Comparison of ENCODE assay signal across 19 cellular contexts in genomic region chr17:624341-624860, GRCh38.
"Had no signal": no experiment of that assay in that cellular context is flagged by ENCODE, and none has a peak within 500 bp of the region (broad histone marks: within the 10 kb centered on the region; RNA-seq: fewer than 3 reads in every experiment).

No MANE protein-coding gene starts in this region.

- ATAC-seq: activated naive CD4-positive, alpha-beta T cell treated with anti-CD3 and anti-CD28 coated beads, Interleukin-2, amount 50 U/mL, for 72 hours; activated T-cell treated with anti-CD3 and anti-CD28 coated beads, Interleukin-2, amount 50 U/mL, for 4 hours; body of pancreas; left lobe of liver; natural killer cell treated with Interleukin-12 subunit alpha and Interleukin-12 subunit beta and Interleukin-15 and Interleukin-18, amount 100 ng/mL, for 72 hours; psoas muscle; stimulated activated naive CD8-positive, alpha-beta T cell treated with anti-CD3 and anti-CD28 coated beads, Interleukin-15, Interleukin-2, amounts not matched to agents 100 U/mL and 50 U/mL, for 24 hours had no signal

- H3K9me3 ChIP-seq: body of pancreas, psoas muscle, upper lobe of left lung had no signal

- H3K27ac ChIP-seq: body of pancreas, epithelial cell of prostate, psoas muscle, upper lobe of left lung had no signal

- DNase-seq: activated CD4-positive, alpha-beta memory T cell treated with anti-CD3 and anti-CD28 coated beads for 36 hours; activated CD4-positive, alpha-beta T cell treated with anti-CD3 and anti-CD28 coated beads for 1 hour; activated effector memory CD4-positive, alpha-beta T cell treated with anti-CD3 and anti-CD28 coated beads, Interleukin-2, amount 50 U/mL, for 16 hours; activated T-cell treated with anti-CD3 and anti-CD28 coated beads, Interleukin-2, amount 50 U/mL, for 4 hours; amniotic stem cell; body of pancreas; glutamatergic neuron; mesenchymal stem cell; occipital lobe; psoas muscle; stimulated activated CD4-positive, alpha-beta T cell treated with anti-CD3 and anti-CD28 coated beads, Interleukin-2, amount 100 ng/mL, for 48 hours; stimulated activated CD8-positive, alpha-beta memory T cell treated with anti-CD3 and anti-CD28 coated beads, Interleukin-4, amount 100 ng/mL, for 48 hours; stimulated activated naive CD8-positive, alpha-beta T cell treated with anti-CD3 and anti-CD28 coated beads, Interleukin-15, Interleukin-2, amounts not matched to agents 100 U/mL and 50 U/mL, for 24 hours; T-helper 9 cell; upper lobe of left lung had no signal

- H3K4me3 ChIP-seq: body of pancreas, psoas muscle, upper lobe of left lung had no signal

- H3K4me3 Mint-ChIP-seq: activated CD4-positive, alpha-beta memory T cell treated with anti-CD3 and anti-CD28 coated beads for 36 hours; activated T-cell treated with anti-CD3 and anti-CD28 coated beads, Interleukin-2, amount 50 U/mL, for 4 hours; natural killer cell treated with Interleukin-12 subunit alpha and Interleukin-12 subunit beta and Interleukin-15 and Interleukin-18, amount 100 ng/mL, for 72 hours had no signal

- H3K27me3 Mint-ChIP-seq: activated CD4-positive, alpha-beta memory T cell treated with anti-CD3 and anti-CD28 coated beads for 36 hours; natural killer cell treated with Interleukin-12 subunit alpha and Interleukin-12 subunit beta and Interleukin-15 and Interleukin-18, amount 100 ng/mL, for 72 hours had no signal

- H3K27ac Mint-ChIP-seq: activated CD4-positive, alpha-beta memory T cell treated with anti-CD3 and anti-CD28 coated beads for 36 hours; natural killer cell treated with Interleukin-12 subunit alpha and Interleukin-12 subunit beta and Interleukin-15 and Interleukin-18, amount 100 ng/mL, for 72 hours had no signal

- H3K9me3 Mint-ChIP-seq: activated CD4-positive, alpha-beta memory T cell treated with anti-CD3 and anti-CD28 coated beads for 36 hours; activated T-cell treated with anti-CD3 and anti-CD28 coated beads, Interleukin-2, amount 50 U/mL, for 4 hours; natural killer cell treated with Interleukin-12 subunit alpha and Interleukin-12 subunit beta and Interleukin-15 and Interleukin-18, amount 100 ng/mL, for 72 hours had no signal

- H3K27me3 ChIP-seq: body of pancreas, upper lobe of left lung had no signal

- H3K4me1 ChIP-seq: body of pancreas, psoas muscle had no signal
